ENCODE assay signal across 26 cellular contexts in the genomic region with DNA sequence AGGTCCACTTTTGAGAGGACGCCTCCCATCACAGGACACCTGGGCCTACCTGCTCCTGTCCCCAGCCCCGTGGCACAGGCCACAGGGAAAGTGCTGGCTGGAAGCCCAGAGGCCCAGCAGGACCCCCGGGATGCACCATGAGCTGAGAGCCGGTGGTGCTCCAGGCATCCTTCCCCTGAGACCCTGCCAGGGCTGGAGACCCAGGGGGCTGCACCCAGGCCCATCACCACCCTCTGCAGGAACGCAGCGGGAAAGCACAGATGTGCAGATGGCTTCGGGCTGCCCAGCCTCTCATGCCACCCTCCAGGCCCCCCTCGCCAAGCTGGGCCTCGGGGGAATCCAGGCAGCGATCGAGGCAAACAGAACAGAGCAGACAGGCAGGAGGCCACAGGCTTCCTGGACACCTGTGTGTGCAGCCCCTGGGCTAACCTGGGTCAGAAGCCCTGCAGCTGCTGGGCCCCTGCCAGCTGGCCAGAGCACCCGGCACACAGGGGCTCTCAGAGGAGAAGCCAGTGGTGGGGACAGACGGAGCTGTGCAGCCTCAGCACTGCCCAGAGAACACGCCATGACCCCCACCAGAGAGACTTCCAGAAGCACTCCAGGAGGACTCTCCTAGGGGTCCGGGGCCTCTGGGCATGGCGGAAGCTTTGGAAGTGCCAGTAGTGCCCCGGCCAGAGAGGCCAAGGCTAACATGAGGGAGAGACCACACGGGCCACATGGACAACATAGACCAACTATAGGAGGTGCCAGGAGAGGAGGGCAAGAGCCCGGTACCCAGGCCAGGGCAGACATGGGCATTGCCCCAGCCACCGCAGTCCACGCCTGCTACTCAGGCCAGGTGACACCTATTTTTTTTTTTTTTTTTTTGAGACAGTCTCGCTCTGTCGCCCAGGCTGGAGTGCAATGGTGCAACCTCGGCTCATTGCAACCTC.
"Had no signal": no experiment of that assay in that cellular context is flagged by ENCODE, and none has a peak within 500 bp of the region (broad histone marks: within the 10 kb centered on the region; RNA-seq: fewer than 3 reads in every experiment).

No MANE protein-coding gene starts in this region.

- H3K36me3 ChIP-seq: brain microvascular endothelial cell, gastrocnemius medialis, left ventricle myocardium inferior, neural progenitor cell, right atrium auricular region had no signal

- H3K4me2 ChIP-seq: hepatocyte, neural progenitor cell had no signal

- H3K27me3 ChIP-seq: brain microvascular endothelial cell, gastrocnemius medialis, hepatocyte, right atrium auricular region, suprapubic skin, tibial artery had no signal

- H3K27ac ChIP-seq: brain microvascular endothelial cell, coronary artery, dorsolateral prefrontal cortex, gastrocnemius medialis, hepatocyte, left ventricle myocardium inferior, neural progenitor cell, right atrium auricular region, suprapubic skin, tibial artery had no signal

- H3K9me3 ChIP-seq: gastrocnemius medialis, left ventricle myocardium inferior, right atrium auricular region, suprapubic skin, tibial artery had no signal

- H3K4me3 ChIP-seq: coronary artery, dorsolateral prefrontal cortex, gastrocnemius medialis, hepatocyte, left ventricle myocardium inferior, lung, neural progenitor cell, right atrium auricular region, suprapubic skin, tibial artery had no signal

- H3K9ac ChIP-seq: neural progenitor cell had no signal

- DNase-seq: activated CD4-positive, alpha-beta memory T cell treated with anti-CD3 and anti-CD28 coated beads, Interleukin-2, amount 10 ng/mL, durations not matched to agents 7 days and 5 days; activated CD4-positive, alpha-beta T cell treated with anti-CD3 and anti-CD28 coated beads for 1 hour; activated CD4-positive, alpha-beta T cell treated with anti-CD3 and anti-CD28 coated beads, Interleukin-2, amount 10 ng/mL, durations not matched to agents 7 days and 5 days; activated CD8-positive, alpha-beta memory T cell treated with anti-CD3 and anti-CD28 coated beads, Interleukin-2, amount 50 U/mL, for 48 hours; activated gamma-delta T cell treated with Interleukin-2 at 50 U/mL for 16 hours; activated naive CD4-positive, alpha-beta T cell treated with anti-CD3 and anti-CD28 coated beads, Interleukin-2, amount 50 U/mL, for 16 hours; activated T-cell treated with anti-CD3 and anti-CD28 coated beads, Interleukin-2, amount 50 U/mL, for 4 hours; amniotic stem cell; brain microvascular endothelial cell; dorsolateral prefrontal cortex; effector memory CD4-positive, alpha-beta T cell; gastrocnemius medialis; islet precursor cell; left ventricle myocardium inferior; mesendoderm; natural killer cell; stimulated activated CD4-positive, alpha-beta T cell treated with anti-CD3 and anti-CD28 coated beads, Interleukin-15, amount 100 ng/mL, for 24 hours; stimulated activated CD4-positive, alpha-beta T cell treated with anti-CD3 and anti-CD28 coated beads, Interleukin-2, amount 100 ng/mL, for 24 hours; stimulated activated naive CD4-positive, alpha-beta T cell; tibial artery had no signal
